8 cellular contexts compared by ENCODE assay signal in genomic region chrX:154545673-154546274, GRCh38. TPM values are rescaled to one million over a fixed set of nuclear protein-coding genes. Genes with fewer than 3 reads are reported as not detected.
DNase-seq lines count a peak whose midpoint lies in the region; ATAC-seq and TF ChIP-seq lines count a peak whose summit lies in the region.

No MANE protein-coding gene starts in this region.

- no peak overlapping the region for H3K18ac ChIP-seq in mesendoderm (ENCODE audit: low read length)

- H2BK15ac ChIP-seq in mesendoderm (replicated peaks; ENCODE audit: low read depth), result no peak overlapping the region

- no peak for ATAC-seq in stimulated activated naive CD8-positive, alpha-beta T cell treated with anti-CD3 and anti-CD28 coated beads, Interleukin-15, Interleukin-2, amounts not matched to agents 100 U/mL and 50 U/mL, for 24 hours
- no peak for ATAC-seq in GM18502 (IDR thresholded peaks at IDR 0.05; ENCODE audit: poor library complexity, unreplicated experiment)
- ATAC-seq in GM21529 (IDR thresholded peaks at IDR 0.05; ENCODE audit: unreplicated experiment), result no peak
- no peak for ATAC-seq in HG02938 (IDR thresholded peaks at IDR 0.05; ENCODE audit: unreplicated experiment)

- no peak overlapping the region for H3K4ac ChIP-seq in mesendoderm (ENCODE audit: low read depth, low read length)

- H3K4me3 ChIP-seq in astrocyte of the spinal cord (ENCODE audit: low read depth, low read length), result peak overlapping the region; percentile 56
- no peak overlapping the region for H3K4me3 ChIP-seq in mesendoderm (ENCODE audit: low read length)

- no peaks in the 10 kb centered on the region for H3K27me3 ChIP-seq in mesendoderm (ENCODE audit: insufficient read depth, low read length, poor library complexity)

- H3K4me2 ChIP-seq in mesendoderm (ENCODE audit: low read length), result peak overlapping the region; percentile 68

- peaks cover 63% of the 10 kb centered on the region for H3K4me1 Mint-ChIP-seq in stimulated activated naive CD8-positive, alpha-beta T cell treated with anti-CD3 and anti-CD28 coated beads, Interleukin-15, Interleukin-2, amounts not matched to agents 100 ng/mL and 50 ng/mL, for 24 hours (ENCODE audit: low read depth)

- peak overlapping the region; percentile 81 for H3K4me3 Mint-ChIP-seq in stimulated activated naive CD8-positive, alpha-beta T cell treated with anti-CD3 and anti-CD28 coated beads, Interleukin-15, Interleukin-2, amounts not matched to agents 100 ng/mL and 50 ng/mL, for 24 hours

- in situ Hi-C loops in astrocyte of the spinal cord (cut with HindIII; ENCODE audit: low sequenced_read_pairs), result no loop called here

- H3K9ac ChIP-seq in mesendoderm (ENCODE audit: low read length), result peak overlapping the region; percentile 90

- H3K79me1 ChIP-seq in mesendoderm (ENCODE audit: low read length), result no peaks in the 10 kb centered on the region

- TF ChIP-seq CTCF in astrocyte of the spinal cord (IDR thresholded peaks at IDR 0.05; ENCODE audit: low read depth, low read length), result no peak

- no CpG with 5 or more reads among the region's 17 CpGs for WGBS in mesendoderm (ENCODE audit: extremely low coverage, insufficient coverage, low lambda C conversion rate)

- no peak overlapping the region for H2BK5ac ChIP-seq in mesendoderm (ENCODE audit: low read length)

- no peaks in the 10 kb centered on the region for H3K9me3 Mint-ChIP-seq in stimulated activated naive CD8-positive, alpha-beta T cell treated with anti-CD3 and anti-CD28 coated beads, Interleukin-15, Interleukin-2, amounts not matched to agents 100 ng/mL and 50 ng/mL, for 24 hours

- H4K8ac ChIP-seq in mesendoderm (ENCODE audit: low read depth, low read length), result no peak overlapping the region

- H3K27me3 Mint-ChIP-seq in stimulated activated naive CD8-positive, alpha-beta T cell treated with anti-CD3 and anti-CD28 coated beads, Interleukin-15, Interleukin-2, amounts not matched to agents 100 ng/mL and 50 ng/mL, for 24 hours, result no peaks in the 10 kb centered on the region

- H3K36me3 ChIP-seq in mesendoderm (ENCODE audit: control insufficient read depth, insufficient read depth, low read length), result no peaks in the 10 kb centered on the region

- H3K79me2 ChIP-seq in mesendoderm (ENCODE audit: control insufficient read depth, insufficient read depth, low read length), result peaks cover 5% of the 10 kb centered on the region

- peak overlapping the region; percentile 90 for H3K56ac ChIP-seq in mesendoderm (ENCODE audit: low read length)

- no peak overlapping the region for H3K27ac ChIP-seq in mesendoderm (ENCODE audit: low read depth, low read length)

- DNase-seq in stimulated activated naive CD8-positive, alpha-beta T cell treated with anti-CD3 and anti-CD28 coated beads, Interleukin-15, Interleukin-2, amounts not matched to agents 100 U/mL and 50 U/mL, for 24 hours, result no peak
- DNase-seq in astrocyte of the spinal cord (ENCODE audit: low read depth, low spot score) (no peak), mesendoderm (no peak)
- DNase-seq in activated effector memory CD4-positive, alpha-beta T cell treated with anti-CD3 and anti-CD28 coated beads, Interleukin-2, amount 50 U/mL, for 16 hours, result no peak

- H3K4me1 ChIP-seq in mesendoderm (ENCODE audit: control insufficient read depth, low read depth, low read length), result no peaks in the 10 kb centered on the region

- H2BK120ac ChIP-seq in mesendoderm (ENCODE audit: low read depth, low read length), result no peak overlapping the region

- no peak overlapping the region for H3K27ac Mint-ChIP-seq in stimulated activated naive CD8-positive, alpha-beta T cell treated with anti-CD3 and anti-CD28 coated beads, Interleukin-15, Interleukin-2, amounts not matched to agents 100 ng/mL and 50 ng/mL, for 24 hours

- no peak overlapping the region for H2AK5ac ChIP-seq in mesendoderm (ENCODE audit: low read length)

- peaks cover 31% of the 10 kb centered on the region for H3K36me3 Mint-ChIP-seq in stimulated activated naive CD8-positive, alpha-beta T cell treated with anti-CD3 and anti-CD28 coated beads, Interleukin-15, Interleukin-2, amounts not matched to agents 100 ng/mL and 50 ng/mL, for 24 hours (ENCODE audit: low read depth)

- H3K23ac ChIP-seq in mesendoderm (ENCODE audit: low read length), result no peak overlapping the region

- no peak overlapping the region for H4K5ac ChIP-seq in mesendoderm (ENCODE audit: low read length)

RNA-seq across cellular contexts. Expression of gene G6PD, which starts 0.9 kb away (rescaled TPM):
- polyA plus RNA-seq in mesendoderm (2013, experiment 1 of 2), result 47.0 TPM
- polyA plus RNA-seq in mesendoderm (2013, experiment 2 of 2), result 49.5 TPM

RNA-seq across cellular contexts. Expression of gene IKBKG, which starts 1.6 kb away (rescaled TPM):
- 11.1 TPM for polyA plus RNA-seq in mesendoderm (2013, experiment 1 of 2)
- 11.7 TPM for polyA plus RNA-seq in mesendoderm (2013, experiment 2 of 2)

RNA-seq across cellular contexts. Expression of gene FAM3A, which starts 29.7 kb away (rescaled TPM):
- polyA plus RNA-seq in mesendoderm (2013, experiment 1 of 2), result 13.9 TPM
- polyA plus RNA-seq in mesendoderm (2013, experiment 2 of 2), result 13.2 TPM

RNA-seq across cellular contexts. Expression of gene CTAG1A, which starts 39.2 kb away (rescaled TPM):
- polyA plus RNA-seq in mesendoderm (2013, experiment 1 of 2), result not detected
- not detected for polyA plus RNA-seq in mesendoderm (2013, experiment 2 of 2)

RNA-seq across cellular contexts. Expression of gene SLC10A3, which starts 55.3 kb away (rescaled TPM):
- polyA plus RNA-seq in mesendoderm (2013, experiment 1 of 2), result 8.7 TPM
- 8.9 TPM for polyA plus RNA-seq in mesendoderm (2013, experiment 2 of 2)
